29 cellular contexts compared by ENCODE assay signal in the genomic region with DNA sequence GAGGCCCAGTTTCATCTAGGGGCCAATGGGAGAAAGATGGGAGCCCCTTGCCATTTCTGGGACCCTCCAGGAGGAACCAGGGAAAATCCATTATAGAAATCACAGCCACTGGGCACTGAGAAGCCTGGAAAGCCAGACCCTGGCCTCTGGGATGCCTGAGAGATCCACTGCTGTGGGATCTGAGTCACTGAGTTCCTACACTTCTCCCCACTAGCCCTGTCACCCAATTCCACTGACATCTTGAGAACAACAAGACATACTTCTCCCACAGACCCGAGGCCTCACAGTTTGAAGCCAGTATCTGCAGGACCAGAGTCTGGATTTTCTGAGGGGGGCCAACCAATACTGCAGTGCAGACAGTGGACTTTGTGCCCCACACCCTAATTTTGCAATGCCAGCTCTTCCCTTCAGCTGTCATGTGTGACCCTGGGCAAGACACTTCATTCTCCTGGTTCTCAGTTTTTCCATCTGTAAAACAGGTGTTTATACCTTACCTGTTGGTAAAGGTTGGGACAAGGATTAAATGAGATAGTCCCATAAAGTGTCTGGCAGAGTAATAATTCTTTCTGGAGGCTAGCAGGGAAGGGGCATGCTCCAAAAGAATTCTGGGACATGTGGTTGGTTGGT. TPM values are rescaled to one million over a fixed set of nuclear protein-coding genes. Genes with fewer than 3 reads are reported as not detected.
DNase-seq lines count a peak whose midpoint lies in the region; ATAC-seq and TF ChIP-seq lines count a peak whose summit lies in the region.
"Had no signal": no experiment of that assay in that cellular context is flagged by ENCODE, and none has a peak within 500 bp of the region (broad histone marks: within the 10 kb centered on the region; RNA-seq: fewer than 3 reads in every experiment).

No MANE protein-coding gene starts in this region.

- H3K4me3 ChIP-seq in fibroblast of villous mesenchyme (ENCODE audit: low read depth, low read length) (no peak overlapping the region), heart right ventricle (no peak overlapping the region), HAP-1 (no peak overlapping the region)
- H3K4me3 ChIP-seq: A549, BLaER1, vagina had no signal

- no peak overlapping the region for H3K27ac Mint-ChIP-seq in nephron progenitor cell
- H3K27ac Mint-ChIP-seq: activated naive CD4-positive, alpha-beta T cell treated with anti-CD3 and anti-CD28 coated beads, Interleukin-2, amount 10 ng/mL, durations not matched to agents 7 days and 5 days; activated T-helper 1 cell treated with anti-CD3 and anti-CD28 coated beads, Interleukin-12 subunit alpha, Interleukin-12 subunit beta, Interleukin-2, Interleukin-4 antibody, amounts not matched to agents 30 ng/mL and 10 ng/mL and 1 ng/mL, durations not matched to agents 14 hours and 24 hours and 36 hours; WTC11 had no signal

- H3K36me3 Mint-ChIP-seq in nephron progenitor cell (ENCODE audit: low read depth), result no peaks in the 10 kb centered on the region
- H3K36me3 Mint-ChIP-seq: activated naive CD4-positive, alpha-beta T cell treated with anti-CD3 and anti-CD28 coated beads, Interleukin-2, amount 10 ng/mL, durations not matched to agents 7 days and 5 days; WTC11 had no signal

- peak overlapping the region; percentile 19 for H3K4me3 Mint-ChIP-seq in nephron progenitor cell
- H3K4me3 Mint-ChIP-seq: activated naive CD4-positive, alpha-beta T cell treated with anti-CD3 and anti-CD28 coated beads, Interleukin-2, amount 10 ng/mL, durations not matched to agents 7 days and 5 days; activated T-helper 1 cell treated with anti-CD3 and anti-CD28 coated beads, Interleukin-12 subunit alpha, Interleukin-12 subunit beta, Interleukin-2, Interleukin-4 antibody, amounts not matched to agents 30 ng/mL and 10 ng/mL and 1 ng/mL, durations not matched to agents 14 hours and 24 hours and 36 hours; WTC11 had no signal

- H3K9me3 ChIP-seq in heart right ventricle (no peaks in the 10 kb centered on the region), HAP-1 (no peaks in the 10 kb centered on the region)
- H3K9me3 ChIP-seq: A549, BLaER1, neutrophil, vagina had no signal

- CTCF ChIA-PET in RWPE1 (lab: Yijun Ruan, JAX), result interaction anchor here (1.0 kb wide), 1 partner anchor 19 kb away, joined by 3 read pairs; no protein-coding TSS in a partner anchor

- peaks cover 93% of the 10 kb centered on the region for H3K4me1 Mint-ChIP-seq in nephron progenitor cell

- H3K36me3 ChIP-seq in heart right ventricle (no peaks in the 10 kb centered on the region), HAP-1 (replicated peaks) (no peaks in the 10 kb centered on the region)
- H3K36me3 ChIP-seq: BLaER1, neutrophil, vagina had no signal

- DNase-seq in AG08396 (ENCODE audit: low spot score), result peak; percentile 62
- DNase-seq in RWPE1 (ENCODE audit: low spot score), result no peak
- peak; percentile 38 for DNase-seq in fibroblast of villous mesenchyme (ENCODE audit: low read depth)
- DNase-seq in nephron progenitor cell, result no peak
- DNase-seq in heart right ventricle, result no peak
- DNase-seq in HAP-1 (ENCODE audit: low spot score in 2 of 2), result no peak
- DNase-seq: activated CD4-positive, alpha-beta T cell treated with anti-CD3 and anti-CD28 coated beads, Interleukin-2, amount 50 U/mL, for 1 hour; activated naive CD4-positive, alpha-beta T cell treated with anti-CD3 and anti-CD28 coated beads, Interleukin-2, amount 10 ng/mL, durations not matched to agents 7 days and 5 days; DMS79; effector memory CD4-positive, alpha-beta T cell; erythroblast; islet precursor cell; left ventricle myocardium superior; NCI-H1092; NCI-H2081 treated with DMSO at 0.1 percent for 48 hours; NCI-H446; Right ventricle myocardium superior; small intestine; stimulated activated CD4-positive, alpha-beta T cell treated with anti-CD3 and anti-CD28 coated beads, Interleukin-2, amount 100 ng/mL, for 24 hours; SW 1271; T1000 had no signal

- in situ Hi-C loops in HAP-1 (cut with MboI; ENCODE audit: low sequenced_read_pairs), result no loop called here

- POLR2A ChIA-PET in RWPE1 (lab: Yijun Ruan, JAX; ENCODE audit: low non-redundant PET), result no interaction called here

- ATAC-seq in GM21447 (IDR thresholded peaks at IDR 0.05; ENCODE audit: unreplicated experiment) (no peak), heart right ventricle (no peak), GM18520 (IDR thresholded peaks at IDR 0.05; ENCODE audit: unreplicated experiment) (no peak)
- ATAC-seq: A549, left ventricle myocardium superior, WTC11 had no signal

- no peaks in the 10 kb centered on the region for H3K9me3 Mint-ChIP-seq in nephron progenitor cell
- H3K9me3 Mint-ChIP-seq: activated naive CD4-positive, alpha-beta T cell treated with anti-CD3 and anti-CD28 coated beads, Interleukin-2, amount 10 ng/mL, durations not matched to agents 7 days and 5 days; activated T-helper 1 cell treated with anti-CD3 and anti-CD28 coated beads, Interleukin-12 subunit alpha, Interleukin-12 subunit beta, Interleukin-2, Interleukin-4 antibody, amounts not matched to agents 30 ng/mL and 10 ng/mL and 1 ng/mL, durations not matched to agents 14 hours and 24 hours and 36 hours; WTC11 had no signal

- H3K27me3 Mint-ChIP-seq in nephron progenitor cell (ENCODE audit: low read depth, poor library complexity), result peaks cover 3% of the 10 kb centered on the region

- H3K4me1 ChIP-seq in heart right ventricle, result peaks cover 27 to 81% (median 63%) of the 10 kb centered on the region in 9 donors
- H3K4me1 ChIP-seq in HAP-1, result peaks cover 16% of the 10 kb centered on the region

- intact Hi-C loops in heart right ventricle (cut with DNase I), result loop anchor here in 5 of 10 donors (5.0 to 10.0 kb wide), 7 partner anchors 37 to 270 kb away; no protein-coding TSS in a partner anchor

- H3K27me3 ChIP-seq in heart right ventricle (peaks cover 0 to 24% (median 0%) of the 10 kb centered on the region in 7 donors), HAP-1 (ENCODE audit: low read depth) (no peaks in the 10 kb centered on the region)
- H3K27me3 ChIP-seq: BLaER1, vagina had no signal

- H3K27ac ChIP-seq in RWPE1 (0 out of 2 replicates have a peak overlapping the region, but pooled peaks have one; percentile 1), heart right ventricle (no peak overlapping the region)
- H3K27ac ChIP-seq: BLaER1, neutrophil had no signal

- WGBS in heart right ventricle, 2 donors, result 75 to 88% methylated on average over 1 of the region's 1 CpG

- no peak for TF ChIP-seq CTCF in RWPE1 (conservative IDR thresholded peaks at IDR 0.05; ENCODE audit: low read depth)
- TF ChIP-seq CTCF in fibroblast of villous mesenchyme (IDR thresholded peaks at IDR 0.05; ENCODE audit: insufficient read depth, low read depth, low read length), result no peak
- no peak for TF ChIP-seq CTCF in nephron progenitor cell (IDR thresholded peaks at IDR 0.05)
- no peak for TF ChIP-seq CTCF in heart right ventricle (IDR thresholded peaks at IDR 0.05)

RNA-seq across cellular contexts. Expression of gene CXXC5, which starts 46.5 kb away (rescaled TPM):
- 75.4 and 79.5 TPM in 2 replicates for total RNA-seq in fibroblast of villous mesenchyme
- total RNA-seq in heart right ventricle, result 10 to 100 TPM; 30.7 to 51.6 (median 37.9) TPM
- polyA plus RNA-seq in heart right ventricle, result 10 to 100 TPM; 28.7 to 31.4 TPM

Comparison
In these comparisons a context has a peak if more than half of its experiments do, and no peak if none do; other contexts are left out.
1. DNase-seq: peak in AG08396 (single experiment) and fibroblast of villous mesenchyme (single experiment); none in RWPE1 (single experiment), nephron progenitor cell (single experiment), heart right ventricle (0 of 2) and HAP-1 (0 of 2).